ENCODE assay signal across 1 cellular context in the genomic region with DNA sequence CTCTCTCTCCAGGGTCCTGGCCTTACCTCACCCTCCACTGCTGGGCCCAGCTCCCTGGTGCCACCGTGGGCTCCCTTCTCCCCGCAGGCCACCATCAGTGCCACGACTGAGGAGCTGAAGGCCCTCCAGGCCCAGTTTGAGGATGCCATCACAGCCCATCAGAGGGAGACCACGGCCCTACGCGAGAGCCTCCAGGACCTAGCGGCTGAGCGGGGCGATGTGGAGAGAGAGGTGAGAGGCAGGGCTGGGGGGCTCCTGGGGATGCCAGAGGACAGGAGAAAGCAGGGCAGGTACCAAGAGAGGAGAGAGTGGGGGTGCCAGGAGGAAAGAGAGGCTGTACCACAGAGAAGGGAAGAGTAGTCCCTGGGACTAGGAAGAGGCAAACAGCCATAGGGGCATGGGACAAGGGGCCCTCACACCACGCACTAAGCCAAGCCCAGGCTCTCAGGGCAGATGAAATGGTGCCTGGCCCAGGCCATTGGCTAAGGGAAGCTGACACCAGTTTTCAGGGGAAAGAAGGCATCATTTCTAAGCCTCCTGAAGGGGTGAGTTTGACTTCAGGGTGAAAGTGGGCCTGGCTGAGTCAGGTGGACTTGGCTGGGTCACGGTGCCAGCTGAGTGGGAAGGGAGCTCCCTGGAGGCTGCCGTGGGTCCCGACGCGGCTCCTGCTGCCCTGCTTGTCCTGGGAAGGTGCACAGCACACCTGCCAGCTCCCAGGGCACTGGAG.
TF ChIP-seq lines count a peak whose summit lies in the region.

No MANE protein-coding gene starts in this region.

TF ChIP-seq in HepG2, 621 proteins besides CTCF, POLR2A, EP300 and RAD21 (continues in another document):
- TF ChIP-seq JDP2 (CRISPR knock-in tag; IDR thresholded peaks at IDR 0.05; ENCODE audit: borderline replicate concordance), result no peak
- TF ChIP-seq ZNF703 (CRISPR knock-in tag; IDR thresholded peaks at IDR 0.05; ENCODE audit: borderline replicate concordance), result no peak
- TF ChIP-seq SP1 (IDR thresholded peaks at IDR 0.05), result no peak
- no peak for TF ChIP-seq SP1 (CRISPR knock-in tag; IDR thresholded peaks at IDR 0.05)
- TF ChIP-seq, protein P1, sequence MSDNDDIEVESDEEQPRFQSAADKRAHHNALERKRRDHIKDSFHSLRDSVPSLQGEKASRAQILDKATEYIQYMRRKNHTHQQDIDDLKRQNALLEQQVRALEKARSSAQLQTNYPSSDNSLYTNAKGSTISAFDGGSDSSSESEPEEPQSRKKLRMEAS (IDR thresholded peaks at IDR 0.05), result no peak
- no peak for TF ChIP-seq HDAC6 (IDR thresholded peaks at IDR 0.05; ENCODE audit: low read depth, low read length)
- 0 out of 2 replicates have a peak, but pooled peaks have one; percentile 37 for TF ChIP-seq ZKSCAN5 (CRISPR knock-in tag; IDR thresholded peaks at IDR 0.05)
- peak; percentile 81 for TF ChIP-seq ZBTB33 (CRISPR knock-in tag; IDR thresholded peaks at IDR 0.05)
- no peak for TF ChIP-seq ELF4 (CRISPR knock-in tag; IDR thresholded peaks at IDR 0.05; ENCODE audit: borderline replicate concordance)
- no peak for TF ChIP-seq ZNF12 (CRISPR knock-in tag; IDR thresholded peaks at IDR 0.05)
- no peak for TF ChIP-seq NFKB2 (CRISPR knock-in tag; IDR thresholded peaks at IDR 0.05; ENCODE audit: borderline replicate concordance)
- TF ChIP-seq RFXAP (CRISPR knock-in tag; IDR thresholded peaks at IDR 0.05; ENCODE audit: borderline replicate concordance), result no peak
- no peak for TF ChIP-seq ZNF350 (CRISPR knock-in tag; IDR thresholded peaks at IDR 0.05; ENCODE audit: borderline replicate concordance, low read depth)
- TF ChIP-seq DDIT3 (CRISPR knock-in tag; IDR thresholded peaks at IDR 0.05), result no peak
- TF ChIP-seq, protein P2, sequence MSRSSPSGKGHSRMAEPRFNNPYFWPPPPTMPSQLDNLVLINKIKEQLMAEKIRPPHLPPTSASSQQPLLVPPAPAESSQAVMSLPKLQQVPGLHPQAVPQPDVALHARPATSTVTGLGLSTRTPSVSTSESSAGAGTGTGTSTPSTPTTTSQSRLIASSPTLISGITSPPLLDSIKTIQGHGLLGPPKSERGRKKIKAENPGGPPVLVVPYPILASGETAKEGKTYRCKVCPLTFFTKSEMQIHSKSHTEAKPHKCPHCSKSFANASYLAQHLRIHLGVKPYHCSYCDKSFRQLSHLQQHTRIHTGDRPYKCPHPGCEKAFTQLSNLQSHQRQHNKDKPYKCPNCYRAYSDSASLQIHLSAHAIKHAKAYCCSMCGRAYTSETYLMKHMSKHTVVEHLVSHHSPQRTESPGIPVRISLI (CRISPR knock-in tag; IDR thresholded peaks at IDR 0.05; ENCODE audit: borderline replicate concordance), result no peak
- no peak for TF ChIP-seq ARID2 (CRISPR knock-in tag; IDR thresholded peaks at IDR 0.05; ENCODE audit: borderline replicate concordance)
- no peak for TF ChIP-seq ZNF343 (CRISPR knock-in tag; IDR thresholded peaks at IDR 0.05)
- TF ChIP-seq ZSCAN25 (CRISPR knock-in tag; IDR thresholded peaks at IDR 0.05), result no peak
- TF ChIP-seq ZNF496 (CRISPR knock-in tag; IDR thresholded peaks at IDR 0.05; ENCODE audit: insufficient replicate concordance), result no peak
- TF ChIP-seq PPARG (CRISPR knock-in tag; conservative IDR thresholded peaks at IDR 0.05), result no peak
- peak; percentile 56; the same call in 1 of the 2 replicates for TF ChIP-seq NRL (CRISPR knock-in tag; IDR thresholded peaks at IDR 0.05; ENCODE audit: borderline replicate concordance)
- no peak for TF ChIP-seq ZNF33B (CRISPR knock-in tag; IDR thresholded peaks at IDR 0.05)
- TF ChIP-seq ZNF83 (CRISPR knock-in tag; IDR thresholded peaks at IDR 0.05; ENCODE audit: borderline replicate concordance), result 0 out of 2 replicates have a peak, but pooled peaks have one; percentile 11
- no peak for TF ChIP-seq GTF3A (CRISPR knock-in tag; conservative IDR thresholded peaks at IDR 0.05)
- TF ChIP-seq HNRNPH1 (optimal IDR thresholded peaks at IDR 0.05; ENCODE audit: low read depth, low read length), result no peak
- no peak for TF ChIP-seq ATM (IDR thresholded peaks at IDR 0.05; ENCODE audit: borderline replicate concordance)
- no peak for TF ChIP-seq JUN (CRISPR knock-in tag; IDR thresholded peaks at IDR 0.05)
- no peak for TF ChIP-seq PAF1 (CRISPR knock-in tag; IDR thresholded peaks at IDR 0.05)
- TF ChIP-seq ETV5 (CRISPR knock-in tag; IDR thresholded peaks at IDR 0.05; ENCODE audit: borderline replicate concordance), result no peak
- no peak for TF ChIP-seq ZNF44 (CRISPR knock-in tag; IDR thresholded peaks at IDR 0.05)
- TF ChIP-seq ZC3H13 (CRISPR knock-in tag; IDR thresholded peaks at IDR 0.05), result no peak
- TF ChIP-seq SRSF9 (IDR thresholded peaks at IDR 0.05; ENCODE audit: borderline replicate concordance, insufficient read depth, low read depth, low read length, poor library complexity, severe bottlenecking), result no peak
- no peak for TF ChIP-seq ZNF772 (CRISPR knock-in tag; IDR thresholded peaks at IDR 0.05)
- TF ChIP-seq POLR2AphosphoS5 (IDR thresholded peaks at IDR 0.05; ENCODE audit: low read depth, low read length), result 0 out of 2 replicates have a peak, but pooled peaks have one; percentile 27
- TF ChIP-seq ZNF382 (CRISPR knock-in tag; IDR thresholded peaks at IDR 0.05; ENCODE audit: borderline replicate concordance), result no peak
- TF ChIP-seq RNF219 (CRISPR knock-in tag; IDR thresholded peaks at IDR 0.05), result no peak
- TF ChIP-seq, protein P3, sequence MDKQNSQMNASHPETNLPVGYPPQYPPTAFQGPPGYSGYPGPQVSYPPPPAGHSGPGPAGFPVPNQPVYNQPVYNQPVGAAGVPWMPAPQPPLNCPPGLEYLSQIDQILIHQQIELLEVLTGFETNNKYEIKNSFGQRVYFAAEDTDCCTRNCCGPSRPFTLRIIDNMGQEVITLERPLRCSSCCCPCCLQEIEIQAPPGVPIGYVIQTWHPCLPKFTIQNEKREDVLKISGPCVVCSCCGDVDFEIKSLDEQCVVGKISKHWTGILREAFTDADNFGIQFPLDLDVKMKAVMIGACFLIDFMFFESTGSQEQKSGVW (CRISPR knock-in tag; IDR thresholded peaks at IDR 0.05; ENCODE audit: borderline replicate concordance), result no peak
- no peak for TF ChIP-seq CHD4 (IDR thresholded peaks at IDR 0.05; ENCODE audit: borderline replicate concordance, low read length)
- TF ChIP-seq, protein P4, sequence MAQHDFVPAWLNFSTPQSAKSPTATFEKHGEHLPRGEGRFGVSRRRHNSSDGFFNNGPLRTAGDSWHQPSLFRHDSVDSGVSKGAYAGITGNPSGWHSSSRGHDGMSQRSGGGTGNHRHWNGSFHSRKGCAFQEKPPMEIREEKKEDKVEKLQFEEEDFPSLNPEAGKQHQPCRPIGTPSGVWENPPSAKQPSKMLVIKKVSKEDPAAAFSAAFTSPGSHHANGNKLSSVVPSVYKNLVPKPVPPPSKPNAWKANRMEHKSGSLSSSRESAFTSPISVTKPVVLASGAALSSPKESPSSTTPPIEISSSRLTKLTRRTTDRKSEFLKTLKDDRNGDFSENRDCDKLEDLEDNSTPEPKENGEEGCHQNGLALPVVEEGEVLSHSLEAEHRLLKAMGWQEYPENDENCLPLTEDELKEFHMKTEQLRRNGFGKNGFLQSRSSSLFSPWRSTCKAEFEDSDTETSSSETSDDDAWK (CRISPR knock-in tag; IDR thresholded peaks at IDR 0.05), result no peak
- 0 out of 2 replicates have a peak, but pooled peaks have one; percentile 10 for TF ChIP-seq TMF1 (CRISPR knock-in tag; IDR thresholded peaks at IDR 0.05; ENCODE audit: low read depth)
- TF ChIP-seq KLF16 (CRISPR knock-in tag; IDR thresholded peaks at IDR 0.05), result 0 out of 4 replicates have a peak, but pooled peaks of 1 of the 2 experiments have one; percentile 20
- TF ChIP-seq ZNF331 (CRISPR knock-in tag; IDR thresholded peaks at IDR 0.05), result no peak
- no peak for TF ChIP-seq USF2 (IDR thresholded peaks at IDR 0.05; ENCODE audit: low read depth, low read length)
- TF ChIP-seq USF2 (CRISPR knock-in tag; IDR thresholded peaks at IDR 0.05; ENCODE audit: borderline replicate concordance), result 0 out of 2 replicates have a peak, but pooled peaks have one; percentile 33
- TF ChIP-seq RFX3 (CRISPR knock-in tag; IDR thresholded peaks at IDR 0.05), result no peak
- no peak for TF ChIP-seq ZNF354B (CRISPR knock-in tag; IDR thresholded peaks at IDR 0.05)
- no peak for TF ChIP-seq BATF2 (CRISPR knock-in tag; IDR thresholded peaks at IDR 0.05)
- TF ChIP-seq CREB3 (CRISPR knock-in tag; IDR thresholded peaks at IDR 0.05), result no peak
- no peak for TF ChIP-seq ZNF383 (CRISPR knock-in tag; IDR thresholded peaks at IDR 0.05; ENCODE audit: borderline replicate concordance)
- TF ChIP-seq, protein P5, sequence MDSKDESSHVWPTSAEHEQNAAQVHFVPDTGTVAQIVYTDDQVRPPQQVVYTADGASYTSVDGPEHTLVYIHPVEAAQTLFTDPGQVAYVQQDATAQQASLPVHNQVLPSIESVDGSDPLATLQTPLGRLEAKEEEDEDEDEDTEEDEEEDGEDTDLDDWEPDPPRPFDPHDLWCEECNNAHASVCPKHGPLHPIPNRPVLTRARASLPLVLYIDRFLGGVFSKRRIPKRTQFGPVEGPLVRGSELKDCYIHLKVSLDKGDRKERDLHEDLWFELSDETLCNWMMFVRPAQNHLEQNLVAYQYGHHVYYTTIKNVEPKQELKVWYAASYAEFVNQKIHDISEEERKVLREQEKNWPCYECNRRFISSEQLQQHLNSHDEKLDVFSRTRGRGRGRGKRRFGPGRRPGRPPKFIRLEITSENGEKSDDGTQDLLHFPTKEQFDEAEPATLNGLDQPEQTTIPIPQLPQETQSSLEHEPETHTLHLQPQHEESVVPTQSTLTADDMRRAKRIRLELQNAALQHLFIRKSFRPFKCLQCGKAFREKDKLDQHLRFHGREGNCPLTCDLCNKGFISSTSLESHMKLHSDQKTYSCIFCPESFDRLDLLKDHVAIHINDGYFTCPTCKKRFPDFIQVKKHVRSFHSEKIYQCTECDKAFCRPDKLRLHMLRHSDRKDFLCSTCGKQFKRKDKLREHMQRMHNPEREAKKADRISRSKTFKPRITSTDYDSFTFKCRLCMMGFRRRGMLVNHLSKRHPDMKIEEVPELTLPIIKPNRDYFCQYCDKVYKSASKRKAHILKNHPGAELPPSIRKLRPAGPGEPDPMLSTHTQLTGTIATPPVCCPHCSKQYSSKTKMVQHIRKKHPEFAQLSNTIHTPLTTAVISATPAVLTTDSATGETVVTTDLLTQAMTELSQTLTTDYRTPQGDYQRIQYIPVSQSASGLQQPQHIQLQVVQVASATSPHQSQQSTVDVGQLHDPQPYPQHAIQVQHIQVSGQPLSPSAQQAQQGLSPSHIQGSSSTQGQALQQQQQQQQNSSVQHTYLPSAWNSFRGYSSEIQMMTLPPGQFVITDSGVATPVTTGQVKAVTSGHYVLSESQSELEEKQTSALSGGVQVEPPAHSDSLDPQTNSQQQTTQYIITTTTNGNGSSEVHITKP (CRISPR knock-in tag; IDR thresholded peaks at IDR 0.05; ENCODE audit: low read depth), result no peak
